In the genomic region with DNA sequence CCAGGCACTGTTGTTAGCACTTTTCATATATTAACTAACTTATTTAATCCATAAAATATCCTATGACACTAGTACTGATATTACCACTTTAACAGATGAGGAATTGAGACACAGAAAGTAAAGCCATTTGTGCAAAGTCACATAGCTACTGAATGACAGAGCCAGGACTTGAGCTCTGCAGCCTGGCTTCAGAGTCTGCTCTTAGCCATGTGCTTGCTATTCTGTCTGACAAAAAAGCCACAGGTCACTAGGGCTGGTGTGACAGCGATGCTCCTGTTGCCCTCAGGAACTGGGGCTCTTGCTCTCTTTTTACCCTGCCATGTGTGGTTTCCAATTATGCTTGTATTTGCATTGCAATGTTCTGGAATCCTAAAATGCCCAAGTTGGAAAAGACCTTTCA, we compare ENCODE assay signal across 21 cellular contexts. TPM values are rescaled to one million over a fixed set of nuclear protein-coding genes. Genes with fewer than 3 reads are reported as not detected.
"Had no signal": no experiment of that assay in that cellular context is flagged by ENCODE, and none has a peak within 500 bp of the region (broad histone marks: within the 10 kb centered on the region; RNA-seq: fewer than 3 reads in every experiment).

No MANE protein-coding gene starts in this region.

- ATAC-seq: activated CD8-positive, alpha-beta memory T cell treated with anti-CD3 and anti-CD28 coated beads, Interleukin-2, amount 10 ng/mL, durations not matched to agents 7 days and 5 days; activated CD8-positive, alpha-beta T cell treated with anti-CD3 and anti-CD28 coated beads for 36 hours; activated T-cell treated with anti-CD3 and anti-CD28 coated beads, Interleukin-2, amount 50 U/mL, for 72 hours; naive thymus-derived CD4-positive, alpha-beta T cell; sciatic nerve; WTC11 had no signal

- H3K9me3 ChIP-seq: body of pancreas, esophagus squamous epithelium, ovary had no signal

- H3K36me3 ChIP-seq: ovary had no signal

- H3K4me3 ChIP-seq: body of pancreas, esophagus squamous epithelium, ovary had no signal

- H3K27ac ChIP-seq: body of pancreas had no signal

- H3K27me3 ChIP-seq: body of pancreas, esophagus squamous epithelium, ovary had no signal

- DNase-seq: activated CD4-positive, alpha-beta T cell treated with anti-CD3 and anti-CD28 coated beads, Interleukin-2, amount 50 U/mL, for 1 hour; activated CD8-positive, alpha-beta memory T cell treated with anti-CD3 and anti-CD28 coated beads, Interleukin-2, amount 10 ng/mL, durations not matched to agents 7 days and 5 days; activated CD8-positive, alpha-beta T cell treated with anti-CD3 and anti-CD28 coated beads for 36 hours; activated naive CD4-positive, alpha-beta T cell treated with Interleukin-2 at 50 U/mL for 16 hours; activated T-cell treated with anti-CD3 and anti-CD28 coated beads for 4 hours; activated T-cell treated with anti-CD3 and anti-CD28 coated beads, Interleukin-2, amount 50 U/mL, for 72 hours; effector CD4-positive, alpha-beta T cell; esophagus squamous epithelium; foreskin melanocyte; islet precursor cell; midbrain; naive thymus-derived CD4-positive, alpha-beta T cell; ovary; small intestine; stimulated activated CD4-positive, alpha-beta T cell treated with anti-CD3 and anti-CD28 coated beads, Interleukin-1b, Interleukin-23, amount 100 ng/mL, for 48 hours; stimulated activated naive CD4-positive, alpha-beta T cell; T-helper 9 cell; trophoblast cell had no signal

- H3K4me1 ChIP-seq: body of pancreas had no signal

RNA-seq across cellular contexts. Expression of a gene that starts 51.1 kb away (rescaled TPM):
- total RNA-seq: body of pancreas had no signal
